18 cellular contexts compared by ENCODE assay signal in genomic region chr7:141776374-141776773, GRCh38. TPM values are rescaled to one million over a fixed set of nuclear protein-coding genes. Genes with fewer than 3 reads are reported as not detected.
A peak's percentile ranks its signal among the peaks of the same experiment; 100 is the strongest.
DNase-seq lines count a peak whose midpoint lies in the region; TF ChIP-seq lines count a peak whose summit lies in the region.
"Had no signal": no experiment of that assay in that cellular context is flagged by ENCODE, and none has a peak within 500 bp of the region (broad histone marks: within the 10 kb centered on the region; RNA-seq: fewer than 3 reads in every experiment).

A gene with protein sequence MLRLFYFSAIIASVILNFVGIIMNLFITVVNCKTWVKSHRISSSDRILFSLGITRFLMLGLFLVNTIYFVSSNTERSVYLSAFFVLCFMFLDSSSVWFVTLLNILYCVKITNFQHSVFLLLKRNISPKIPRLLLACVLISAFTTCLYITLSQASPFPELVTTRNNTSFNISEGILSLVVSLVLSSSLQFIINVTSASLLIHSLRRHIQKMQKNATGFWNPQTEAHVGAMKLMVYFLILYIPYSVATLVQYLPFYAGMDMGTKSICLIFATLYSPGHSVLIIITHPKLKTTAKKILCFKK (plus strand): TSS chr7:141776674. CDS start chr7:141778489, 1,815 bp downstream.

- H3K27ac Mint-ChIP-seq in endodermal cell: no peak within 1 kb of the TSS
- H3K27ac Mint-ChIP-seq: CD14-positive monocyte; CD4-positive, CD25-positive, alpha-beta regulatory T cell had no signal

- H3K4me2 ChIP-seq in MM.1S (ENCODE audit: low read depth, low read length) (no peak within 1 kb of the TSS), osteoblast (ENCODE audit: insufficient read depth, low read length) (no peak within 1 kb of the TSS), mammary epithelial cell (ENCODE audit: insufficient read depth, low read depth, low read length) (no peak within 1 kb of the TSS)
- H3K4me2 ChIP-seq: BLaER1 had no signal

- TF ChIP-seq CTCF in MM.1S (IDR thresholded peaks at IDR 0.05; ENCODE audit: low read length): no peak
- no peak for TF ChIP-seq CTCF in endodermal cell (conservative IDR thresholded peaks at IDR 0.05)
- TF ChIP-seq CTCF in osteoblast (IDR thresholded peaks at IDR 0.05; ENCODE audit: extremely low read depth, low read depth, low read length): no peak
- TF ChIP-seq CTCF in mammary epithelial cell (conservative IDR thresholded peaks at IDR 0.05 in 1 of 2, IDR thresholded peaks at IDR 0.05 in 1 of 2; ENCODE audit: extremely low read depth in 1 of 2, insufficient read depth in 1 of 2, low read depth in 1 of 2, low read length in 2 of 2): no peak

- H3K36me3 Mint-ChIP-seq in endodermal cell (ENCODE audit: low read depth): peaks cover 77% of the 10 kb centered on the region

- H2AFZ ChIP-seq in MM.1S (ENCODE audit: low read length) (no peak within 1 kb of the TSS), osteoblast (ENCODE audit: low read length) (no peak within 1 kb of the TSS), mammary epithelial cell (ENCODE audit: low read depth, low read length) (no peak within 1 kb of the TSS)

- H3K27me3 ChIP-seq in MM.1S (replicated peaks; ENCODE audit: insufficient read depth, low read length) (no peaks in the 10 kb centered on the region), endodermal cell (ENCODE audit: control insufficient read depth, insufficient read depth, low read length, poor library complexity, severe bottlenecking) (no peaks in the 10 kb centered on the region), osteoblast (ENCODE audit: insufficient read depth, low read length) (no peaks in the 10 kb centered on the region), mammary epithelial cell (ENCODE audit: insufficient read depth, low read length) (no peaks in the 10 kb centered on the region)
- H3K27me3 ChIP-seq: BE2C, BLaER1 had no signal

- H3K9ac ChIP-seq in MM.1S (ENCODE audit: low read length) (no peak within 1 kb of the TSS), endodermal cell (ENCODE audit: extremely low read depth, low read length, poor library complexity, severe bottlenecking) (no peak within 1 kb of the TSS), mammary epithelial cell (ENCODE audit: insufficient read depth, low read length) (no peak within 1 kb of the TSS)
- H3K9ac ChIP-seq: BLaER1 had no signal

- dilution Hi-C loops in mammary epithelial cell (cut with HindIII; ENCODE audit: low sequenced_read_pairs): no loop called here

- H3F3A ChIP-seq in MM.1S (ENCODE audit: insufficient read depth, low read length): no peaks in the 10 kb centered on the region

- no peaks in the 10 kb centered on the region for H3K79me2 ChIP-seq in MM.1S (ENCODE audit: low read length)
- H3K79me2 ChIP-seq in osteoblast (ENCODE audit: insufficient read depth, low read length): no peaks in the 10 kb centered on the region
- no peaks in the 10 kb centered on the region for H3K79me2 ChIP-seq in mammary epithelial cell (ENCODE audit: insufficient read depth, low read length)

- no TSS peak for BruUV-seq in mammary epithelial cell (replicated peaks; lab: Mats Ljungman, UMichigan)

- no peaks in the 10 kb centered on the region for H3K9me3 ChIP-seq in MM.1S (replicated peaks; ENCODE audit: insufficient read depth, low read length)
- peaks cover 23% of the 10 kb centered on the region for H3K9me3 ChIP-seq in endodermal cell (ENCODE audit: control insufficient read depth, low read length)
- no peaks in the 10 kb centered on the region for H3K9me3 ChIP-seq in osteoblast (ENCODE audit: low read depth, low read length)
- H3K9me3 ChIP-seq in mammary epithelial cell (replicated peaks; ENCODE audit: insufficient read depth, low read length): no peaks in the 10 kb centered on the region
- H3K9me3 ChIP-seq: BE2C, Caco-2 had no signal

- WGBS in endodermal cell (ENCODE audit: insufficient coverage in 1 of 2, insufficient read length in 1 of 2), 2 experiments: 83% methylated on average over 1 of the region's 1 CpG; no CpG with 5 or more reads in 1 of the 2 experiments
- 94% methylated on average over 1 of the region's 1 CpG for WGBS in mammary epithelial cell (ENCODE audit: low coverage, missing lambda C conversion rate)

- H4K20me1 ChIP-seq in MM.1S (ENCODE audit: insufficient read depth, low read length) (no peaks in the 10 kb centered on the region), osteoblast (ENCODE audit: insufficient read depth, low read length) (no peaks in the 10 kb centered on the region), mammary epithelial cell (ENCODE audit: insufficient read depth, low read length) (no peaks in the 10 kb centered on the region)
- H4K20me1 ChIP-seq: BLaER1 had no signal

- H3K9me2 ChIP-seq in MM.1S (replicated peaks; ENCODE audit: insufficient read depth, low read length): no peaks in the 10 kb centered on the region

- H3K4me1 ChIP-seq in MM.1S (ENCODE audit: low read length) (no peaks in the 10 kb centered on the region), endodermal cell (ENCODE audit: control insufficient read depth, insufficient read depth, low read length) (no peaks in the 10 kb centered on the region), osteoblast (ENCODE audit: insufficient read depth, low read length) (no peaks in the 10 kb centered on the region), mammary epithelial cell (ENCODE audit: insufficient read depth, low read length) (no peaks in the 10 kb centered on the region)
- H3K4me1 ChIP-seq: BE2C, BLaER1, Caco-2 had no signal

- H3K27ac ChIP-seq in MM.1S (ENCODE audit: low read length) (no peak within 1 kb of the TSS), endodermal cell (ENCODE audit: low read depth, low read length) (no peak within 1 kb of the TSS), osteoblast (ENCODE audit: low read depth, low read length) (no peak within 1 kb of the TSS), mammary epithelial cell (ENCODE audit: insufficient read depth, low read depth, low read length) (no peak within 1 kb of the TSS)
- H3K27ac ChIP-seq: BLaER1 had no signal

- H3K9me3 Mint-ChIP-seq in endodermal cell: peaks cover 47% of the 10 kb centered on the region

- H3K4me3 ChIP-seq in MM.1S (ENCODE audit: low read length): no peak within 1 kb of the TSS
- peak within 1 kb of the TSS; percentile 45 for H3K4me3 ChIP-seq in endodermal cell (ENCODE audit: low read length)
- H3K4me3 ChIP-seq in osteoblast (ENCODE audit: insufficient read depth, low read length): no peak within 1 kb of the TSS
- no peak within 1 kb of the TSS for H3K4me3 ChIP-seq in mammary epithelial cell (replicated peaks in 1 of 3; ENCODE audit: insufficient read depth in 1 of 3, low read depth in 2 of 3, low read length in 3 of 3)
- H3K4me3 ChIP-seq: BLaER1 had no signal

- CTCF ChIA-PET in mammary epithelial cell (lab: Charles Lee; ENCODE audit: low non-redundant PET): interaction anchor here (0.7 kb wide), 1 partner anchor 9 kb away, joined by 3 read pairs; no protein-coding TSS in a partner anchor

- H3K4me1 Mint-ChIP-seq in endodermal cell: no peaks in the 10 kb centered on the region
- H3K4me1 Mint-ChIP-seq: CD14-positive monocyte had no signal

- H3K36me3 ChIP-seq in MM.1S (replicated peaks; ENCODE audit: insufficient read depth, low read length) (0 out of 2 replicates have a peak, but pooled peaks cover 4% of the 10 kb centered on the region), endodermal cell (ENCODE audit: control insufficient read depth, insufficient read depth, low read length) (peaks cover 35% of the 10 kb centered on the region), osteoblast (ENCODE audit: insufficient read depth, low read length) (no peaks in the 10 kb centered on the region), mammary epithelial cell (ENCODE audit: insufficient read depth, low read length) (no peaks in the 10 kb centered on the region)
- H3K36me3 ChIP-seq: BE2C had no signal

- H3K27me3 Mint-ChIP-seq in endodermal cell (ENCODE audit: insufficient read depth): no peaks in the 10 kb centered on the region
- H3K27me3 Mint-ChIP-seq: CD4-positive, alpha-beta memory T cell; CD4-positive, CD25-positive, alpha-beta regulatory T cell had no signal

- in situ Hi-C loops in mammary epithelial cell (cut with MboI; ENCODE audit: low sequenced_read_pairs in 2 of 2): no loop called here

- DNase-seq in MM.1S: peak; percentile 2
- DNase-seq in endodermal cell: no peak
- DNase-seq in osteoblast (ENCODE audit: insufficient read length, low spot score, missing footprints): peak; percentile 65
- no peak for DNase-seq in mammary epithelial cell
- no peak for DNase-seq in posterior cingulate gyrus
- DNase-seq in NCI-H1092 treated with DMSO at 0.1 percent for 48 hours (lab: John Stamatoyannopoulos, UW): no peak
- DNase-seq: 8988T; ACHN; BE2C; C1 segment of cervical spinal cord; Caco-2; Calu3; CD4-positive, alpha-beta memory T cell; CD4-positive, CD25-positive, alpha-beta regulatory T cell; DMS79 treated with DMSO at 0.1 percent for 48 hours; GF-D8 had no signal

- no peak within 1 kb of the TSS for H3K4me3 Mint-ChIP-seq in endodermal cell
- H3K4me3 Mint-ChIP-seq: CD14-positive monocyte; CD4-positive, alpha-beta memory T cell; CD4-positive, CD25-positive, alpha-beta regulatory T cell had no signal

- intact Hi-C loops in mammary epithelial cell (cut with micrococcal nuclease): no loop called here
- intact Hi-C loops in posterior cingulate gyrus (cut with DNase I): no loop called here

RNA-seq across cellular contexts. Expression of the gene that starts here (rescaled TPM):
- total RNA-seq in endodermal cell (1 to 10 TPM; 2.3 to 2.5 TPM), osteoblast (1.4 and 2.9 TPM in 2 replicates), mammary epithelial cell (1 to 10 TPM; 1.6 to 3.8 TPM)
- 0.43 TPM for polyA plus RNA-seq in endodermal cell (2013, experiment 1 of 2)
- polyA plus RNA-seq in endodermal cell (2013, experiment 2 of 2): 0.46 TPM
- polyA plus RNA-seq in mammary epithelial cell: 0.05 TPM
- not detected for polyA minus RNA-seq in mammary epithelial cell
- polyA plus RNA-seq: CD14-positive monocyte; CD4-positive, CD25-positive, alpha-beta regulatory T cell had no signal

Comparison
In these comparisons a context has a peak if more than half of its experiments do, and no peak if none do; other contexts are left out.
1. DNase-seq: peak in MM.1S (single experiment) and osteoblast (single experiment); none in endodermal cell (single experiment), mammary epithelial cell (single experiment), posterior cingulate gyrus (0 of 10) and NCI-H1092 treated with DMSO at 0.1 percent for 48 hours (single experiment).